1 cellular context compared by ENCODE assay signal in the genomic region with DNA sequence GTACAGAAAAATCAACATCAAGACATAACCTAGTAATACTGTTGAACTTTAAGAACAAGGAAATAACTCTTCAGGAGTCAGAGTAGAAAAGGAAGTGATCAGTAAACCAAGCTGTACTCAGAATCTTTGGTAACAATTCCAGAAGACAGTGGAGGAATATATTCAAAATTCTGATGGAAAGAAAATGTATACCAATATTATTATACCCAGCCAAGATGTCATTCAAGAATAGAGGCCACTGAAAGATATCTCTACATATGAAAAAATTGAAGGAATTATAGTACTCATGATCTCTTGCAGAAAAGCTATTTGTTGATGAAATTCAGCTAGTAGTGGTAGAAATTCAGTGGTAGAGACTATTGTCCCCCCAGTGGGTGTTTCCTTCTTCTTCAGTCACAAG.
TF ChIP-seq lines count a peak whose summit lies in the region.

No MANE protein-coding gene starts in this region.

TF ChIP-seq in HEK293, 187 proteins besides CTCF, POLR2A, EP300 and RAD21 (continued from another document):
- TF ChIP-seq, protein P1, sequence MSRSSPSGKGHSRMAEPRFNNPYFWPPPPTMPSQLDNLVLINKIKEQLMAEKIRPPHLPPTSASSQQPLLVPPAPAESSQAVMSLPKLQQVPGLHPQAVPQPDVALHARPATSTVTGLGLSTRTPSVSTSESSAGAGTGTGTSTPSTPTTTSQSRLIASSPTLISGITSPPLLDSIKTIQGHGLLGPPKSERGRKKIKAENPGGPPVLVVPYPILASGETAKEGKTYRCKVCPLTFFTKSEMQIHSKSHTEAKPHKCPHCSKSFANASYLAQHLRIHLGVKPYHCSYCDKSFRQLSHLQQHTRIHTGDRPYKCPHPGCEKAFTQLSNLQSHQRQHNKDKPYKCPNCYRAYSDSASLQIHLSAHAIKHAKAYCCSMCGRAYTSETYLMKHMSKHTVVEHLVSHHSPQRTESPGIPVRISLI (tag by site-specific recombination; IDR thresholded peaks at IDR 0.05), result no peak
- TF ChIP-seq ZBTB7A (tag by site-specific recombination; IDR thresholded peaks at IDR 0.05; ENCODE audit: low read depth) (no peak), ZNF624 (tag by site-specific recombination; IDR thresholded peaks at IDR 0.05) (no peak), BCL11B (tag by site-specific recombination; IDR thresholded peaks at IDR 0.05; ENCODE audit: low read depth) (no peak)
- TF ChIP-seq, protein P2, sequence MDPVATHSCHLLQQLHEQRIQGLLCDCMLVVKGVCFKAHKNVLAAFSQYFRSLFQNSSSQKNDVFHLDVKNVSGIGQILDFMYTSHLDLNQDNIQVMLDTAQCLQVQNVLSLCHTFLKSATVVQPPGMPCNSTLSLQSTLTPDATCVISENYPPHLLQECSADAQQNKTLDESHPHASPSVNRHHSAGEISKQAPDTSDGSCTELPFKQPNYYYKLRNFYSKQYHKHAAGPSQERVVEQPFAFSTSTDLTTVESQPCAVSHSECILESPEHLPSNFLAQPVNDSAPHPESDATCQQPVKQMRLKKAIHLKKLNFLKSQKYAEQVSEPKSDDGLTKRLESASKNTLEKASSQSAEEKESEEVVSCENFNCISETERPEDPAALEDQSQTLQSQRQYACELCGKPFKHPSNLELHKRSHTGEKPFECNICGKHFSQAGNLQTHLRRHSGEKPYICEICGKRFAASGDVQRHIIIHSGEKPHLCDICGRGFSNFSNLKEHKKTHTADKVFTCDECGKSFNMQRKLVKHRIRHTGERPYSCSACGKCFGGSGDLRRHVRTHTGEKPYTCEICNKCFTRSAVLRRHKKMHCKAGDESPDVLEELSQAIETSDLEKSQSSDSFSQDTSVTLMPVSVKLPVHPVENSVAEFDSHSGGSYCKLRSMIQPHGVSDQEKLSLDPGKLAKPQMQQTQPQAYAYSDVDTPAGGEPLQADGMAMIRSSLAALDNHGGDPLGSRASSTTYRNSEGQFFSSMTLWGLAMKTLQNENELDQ (tag by site-specific recombination; IDR thresholded peaks at IDR 0.05; ENCODE audit: low read depth), result no peak
TF ChIP-seq in HEK293: peak in this region for 2.
